12 cellular contexts compared by ENCODE assay signal in genomic region chr4:186624951-186625350, GRCh38.
DNase-seq lines count a peak whose midpoint lies in the region; ATAC-seq and TF ChIP-seq lines count a peak whose summit lies in the region.
"Had no signal": no experiment of that assay in that cellular context is flagged by ENCODE, and none has a peak within 500 bp of the region (broad histone marks: within the 10 kb centered on the region; RNA-seq: fewer than 3 reads in every experiment).

No MANE protein-coding gene starts in this region.

- in situ Hi-C loops in Caki2 (cut with HindIII; ENCODE audit: low pct_unique_long_range_greater_than_20kb, low sequenced_read_pairs), result no loop called here

- TF ChIP-seq CTCF in retinal pigment epithelial cell (conservative IDR thresholded peaks at IDR 0.05; ENCODE audit: low read depth, low read length), result no peak

- ATAC-seq in SK-N-SH treated with all-trans-retinoic acid at 6 μM for 48 hours (peak; percentile 65), HG02798 (IDR thresholded peaks at IDR 0.05; ENCODE audit: poor library complexity, unreplicated experiment) (no peak)
- ATAC-seq: gastrocnemius medialis had no signal

- H3K27me3 ChIP-seq in H7 (ENCODE audit: control insufficient read depth, insufficient read depth, low read length), result no peaks in the 10 kb centered on the region
- H3K27me3 ChIP-seq: gastrocnemius medialis, suprapubic skin had no signal

- peaks cover 3% of the 10 kb centered on the region for H3K36me3 ChIP-seq in H7 (replicated peaks; ENCODE audit: control insufficient read depth, insufficient read depth, low read length)
- H3K36me3 ChIP-seq: gastrocnemius medialis had no signal

- H3K4me3 ChIP-seq in retinal pigment epithelial cell (ENCODE audit: low read length) (no peak overlapping the region), H7 (ENCODE audit: insufficient read depth, low read depth, low read length) (no peak overlapping the region)
- H3K4me3 ChIP-seq: gastrocnemius medialis, suprapubic skin had no signal

- DNase-seq in Caki2 (ENCODE audit: low read depth) (peak; percentile 60), fibroblast of the conjunctiva (ENCODE audit: low read depth) (peak; percentile 21), retinal pigment epithelial cell (ENCODE audit: low read depth) (peak; percentile 87), H7 (no peak)
- DNase-seq in NK-92 treated with Interleukin-12 subunit alpha and Interleukin-12 subunit beta, amount 100 ng/mL, for 24 hours (lab: John Stamatoyannopoulos, UW), result no peak
- no peak for DNase-seq in stimulated activated CD4-positive, alpha-beta T cell treated with anti-CD3 and anti-CD28 coated beads, Interleukin-2, amount 100 ng/mL, for 24 hours
- DNase-seq: gastrocnemius medialis, NCI-H2029 treated with DMSO at 0.1 percent for 48 hours, SHP77 treated with DMSO at 0.1 percent for 48 hours had no signal

TF ChIP-seq in SK-N-SH treated with all-trans-retinoic acid at 6 μM for 48 hours, 23 proteins besides CTCF, POLR2A, EP300 and RAD21:
- no peak for TF ChIP-seq OSR1 (CRISPR knock-in tag; IDR thresholded peaks at IDR 0.05)
- TF ChIP-seq ZFP3 (CRISPR knock-in tag; IDR thresholded peaks at IDR 0.05), result no peak
- TF ChIP-seq RARB (CRISPR knock-in tag; IDR thresholded peaks at IDR 0.05), result no peak
- TF ChIP-seq CSRNP3 (CRISPR knock-in tag; IDR thresholded peaks at IDR 0.05), result no peak
- no peak for TF ChIP-seq TOX (CRISPR knock-in tag; IDR thresholded peaks at IDR 0.05; ENCODE audit: borderline replicate concordance)
- TF ChIP-seq ZNF8 (CRISPR knock-in tag; IDR thresholded peaks at IDR 0.05), result no peak
- no peak for TF ChIP-seq TCF4 (CRISPR knock-in tag; IDR thresholded peaks at IDR 0.05; ENCODE audit: borderline replicate concordance)
- no peak for TF ChIP-seq POU6F1 (CRISPR knock-in tag; IDR thresholded peaks at IDR 0.05; ENCODE audit: borderline replicate concordance, low read depth)
- TF ChIP-seq SNAI2 (CRISPR knock-in tag; IDR thresholded peaks at IDR 0.05), result no peak
- no peak for TF ChIP-seq ESRRG (CRISPR knock-in tag; IDR thresholded peaks at IDR 0.05)
- TF ChIP-seq ISL1 (CRISPR knock-in tag; IDR thresholded peaks at IDR 0.05), result no peak
- no peak for TF ChIP-seq PATZ1 (CRISPR knock-in tag; IDR thresholded peaks at IDR 0.05; ENCODE audit: borderline replicate concordance)
- no peak for TF ChIP-seq PPARA (CRISPR knock-in tag; IDR thresholded peaks at IDR 0.05; ENCODE audit: borderline replicate concordance)
- TF ChIP-seq ARNTL (CRISPR knock-in tag; IDR thresholded peaks at IDR 0.05; ENCODE audit: borderline replicate concordance, low read depth), result no peak
- TF ChIP-seq GLIS3 (CRISPR knock-in tag; IDR thresholded peaks at IDR 0.05), result no peak
- no peak for TF ChIP-seq ZNF565 (CRISPR knock-in tag; conservative IDR thresholded peaks at IDR 0.05; ENCODE audit: low read depth)
- no peak for TF ChIP-seq CREB5 (CRISPR knock-in tag; IDR thresholded peaks at IDR 0.05; ENCODE audit: low read depth)
- TF ChIP-seq ZC3H10 (CRISPR knock-in tag; IDR thresholded peaks at IDR 0.05), result no peak
- TF ChIP-seq CSDC2 (CRISPR knock-in tag; IDR thresholded peaks at IDR 0.05), result no peak

Comparison
In these comparisons a context has a peak if more than half of its experiments do, and no peak if none do; other contexts are left out.
1. DNase-seq: peak in Caki2 (single experiment), fibroblast of the conjunctiva (single experiment) and retinal pigment epithelial cell (single experiment); none in H7 (single experiment), NK-92 treated with Interleukin-12 subunit alpha and Interleukin-12 subunit beta, amount 100 ng/mL, for 24 hours (single experiment) and stimulated activated CD4-positive, alpha-beta T cell treated with anti-CD3 and anti-CD28 coated beads, Interleukin-2, amount 100 ng/mL, for 24 hours (0 of 2).